ENCODE assay signal across 20 cellular contexts in genomic region chr19:29516358-29516725, GRCh38. TPM values are rescaled to one million over a fixed set of nuclear protein-coding genes. Genes with fewer than 3 reads are reported as not detected.
DNase-seq lines count a peak whose midpoint lies in the region; ATAC-seq, FAIRE-seq and TF ChIP-seq lines count a peak whose summit lies in the region.
"Had no signal": no experiment of that assay in that cellular context is flagged by ENCODE, and none has a peak within 500 bp of the region (broad histone marks: within the 10 kb centered on the region; RNA-seq: fewer than 3 reads in every experiment).

No MANE protein-coding gene starts in this region.

- no peak overlapping the region for H3K27ac ChIP-seq in left ventricle myocardium inferior (replicated peaks)
- H3K27ac ChIP-seq in kidney (ENCODE audit: low read depth in 2 of 2, low read length in 2 of 2): no peak overlapping the region
- H3K27ac ChIP-seq in spleen: no peak overlapping the region
- no peak overlapping the region for H3K27ac ChIP-seq in caudate nucleus (ENCODE audit: low read depth, low read length)
- H3K27ac ChIP-seq: 22Rv1, A549 had no signal

- no peak for TF ChIP-seq CTCF in left ventricle myocardium inferior (IDR thresholded peaks at IDR 0.05; ENCODE audit: borderline replicate concordance)
- no peak for TF ChIP-seq CTCF in kidney (IDR thresholded peaks at IDR 0.05; ENCODE audit: borderline replicate concordance, extremely low read depth, insufficient read depth)
- no peak for TF ChIP-seq CTCF in spleen (IDR thresholded peaks at IDR 0.05 in 8 of 11, conservative IDR thresholded peaks at IDR 0.05 in 3 of 11)

- 81 to 94% (median 86%) methylated on average over 9 of the region's 9 CpGs for WGBS in spleen, 5 donors

- peak; percentile 2 for DNase-seq in activated T-cell treated with anti-CD3 and anti-CD28 coated beads, Interleukin-2, amount 50 U/mL, for 4 hours
- no peak for DNase-seq in activated T-cell treated with anti-CD3 and anti-CD28 coated beads, Interleukin-2, amount 50 U/mL, for 24 hours
- DNase-seq in left ventricle myocardium inferior (peak; percentile 3), cardiac septum (ENCODE audit: low spot score) (no peak), kidney (peak; percentile 52), spleen (peak; percentile 41), GM19239 (ENCODE audit: insufficient read length, low spot score) (no peak), caudate nucleus (lab: John Stamatoyannopoulos, UW) (no peak)
- DNase-seq: AML-193; CD4-positive, alpha-beta memory T cell; DMS153; DMS79; GDM1; H9 had no signal

- H3K4me3 ChIP-seq in left ventricle myocardium inferior (no peak overlapping the region), kidney (ENCODE audit: low read length in 2 of 2) (no peak overlapping the region), spleen (no peak overlapping the region)
- H3K4me3 ChIP-seq: A549 had no signal

- H3K4me1 ChIP-seq in left ventricle myocardium inferior (no peaks in the 10 kb centered on the region), kidney (ENCODE audit: control insufficient read depth in 1 of 2, insufficient read depth in 1 of 2, low read depth in 1 of 2, low read length in 2 of 2) (no peaks in the 10 kb centered on the region), spleen (no peaks in the 10 kb centered on the region)
- H3K4me1 ChIP-seq: A549 had no signal

- intact Hi-C loops in left ventricle myocardium inferior (cut with micrococcal nuclease) (no loop called here), cardiac septum (cut with DNase I) (no loop called here), kidney (cut with DNase I) (no loop called here), spleen (cut with DNase I; ENCODE audit: low total_unique reads) (no loop called here)

- no peak for TF ChIP-seq POLR2A in spleen (IDR thresholded peaks at IDR 0.05)

- H3K4me1 Mint-ChIP-seq in activated T-cell treated with anti-CD3 and anti-CD28 coated beads, Interleukin-2, amount 50 U/mL, for 4 hours (ENCODE audit: low read depth): no peaks in the 10 kb centered on the region
- H3K4me1 Mint-ChIP-seq in activated T-cell treated with anti-CD3 and anti-CD28 coated beads, Interleukin-2, amount 50 U/mL, for 24 hours (ENCODE audit: low read depth): no peaks in the 10 kb centered on the region
- H3K4me1 Mint-ChIP-seq: CD14-positive monocyte; CD4-positive, alpha-beta memory T cell had no signal

- no peaks in the 10 kb centered on the region for H3K36me3 Mint-ChIP-seq in activated T-cell treated with anti-CD3 and anti-CD28 coated beads, Interleukin-2, amount 50 U/mL, for 4 hours (ENCODE audit: insufficient read depth)
- no peaks in the 10 kb centered on the region for H3K36me3 Mint-ChIP-seq in activated T-cell treated with anti-CD3 and anti-CD28 coated beads, Interleukin-2, amount 50 U/mL, for 24 hours (ENCODE audit: low read depth)
- H3K36me3 Mint-ChIP-seq: CD14-positive monocyte; CD4-positive, alpha-beta memory T cell had no signal

- FAIRE-seq in kidney (lab: Jason Lieb, UNC): no peak
- no peak for FAIRE-seq in GM19239 (lab: Jason Lieb, UNC)
- FAIRE-seq: A549, H1 had no signal

- no peaks in the 10 kb centered on the region for H3K9me3 Mint-ChIP-seq in activated T-cell treated with anti-CD3 and anti-CD28 coated beads, Interleukin-2, amount 50 U/mL, for 4 hours
- no peaks in the 10 kb centered on the region for H3K9me3 Mint-ChIP-seq in activated T-cell treated with anti-CD3 and anti-CD28 coated beads, Interleukin-2, amount 50 U/mL, for 24 hours
- H3K9me3 Mint-ChIP-seq: CD14-positive monocyte, H9 had no signal

- H3K27me3 Mint-ChIP-seq in activated T-cell treated with anti-CD3 and anti-CD28 coated beads, Interleukin-2, amount 50 U/mL, for 4 hours (ENCODE audit: low read depth): peaks cover 21% of the 10 kb centered on the region
- H3K27me3 Mint-ChIP-seq in activated T-cell treated with anti-CD3 and anti-CD28 coated beads, Interleukin-2, amount 50 U/mL, for 24 hours: peaks cover 29% of the 10 kb centered on the region

- no peaks in the 10 kb centered on the region for H3K9me3 ChIP-seq in left ventricle myocardium inferior (replicated peaks)
- H3K9me3 ChIP-seq in kidney (ENCODE audit: control insufficient read depth in 1 of 2, low read length in 2 of 2): no peaks in the 10 kb centered on the region
- no peaks in the 10 kb centered on the region for H3K9me3 ChIP-seq in spleen
- H3K9me3 ChIP-seq: A549 had no signal

- H3K9ac ChIP-seq in kidney (ENCODE audit: low read length in 2 of 2): no peak overlapping the region

- peaks cover 50% of the 10 kb centered on the region for H3K27me3 ChIP-seq in left ventricle myocardium inferior (ENCODE audit: low read depth)
- H3K27me3 ChIP-seq in spleen (replicated peaks in 1 of 7): peaks cover 0 to 41% (median 4%) of the 10 kb centered on the region in 7 donors

- ATAC-seq in activated T-cell treated with anti-CD3 and anti-CD28 coated beads, Interleukin-2, amount 50 U/mL, for 4 hours: no peak

- H3K27ac Mint-ChIP-seq in activated T-cell treated with anti-CD3 and anti-CD28 coated beads, Interleukin-2, amount 50 U/mL, for 24 hours: no peak overlapping the region
- H3K27ac Mint-ChIP-seq: CD14-positive monocyte; CD4-positive, alpha-beta memory T cell; H9 had no signal

- H3K36me3 ChIP-seq in left ventricle myocardium inferior: no peaks in the 10 kb centered on the region
- no peaks in the 10 kb centered on the region for H3K36me3 ChIP-seq in kidney (ENCODE audit: control insufficient read depth in 1 of 2, insufficient read depth in 2 of 2, low read length in 2 of 2)
- H3K36me3 ChIP-seq in spleen: no peaks in the 10 kb centered on the region

- no peak overlapping the region for H3K4me3 Mint-ChIP-seq in activated T-cell treated with anti-CD3 and anti-CD28 coated beads, Interleukin-2, amount 50 U/mL, for 4 hours
- H3K4me3 Mint-ChIP-seq in activated T-cell treated with anti-CD3 and anti-CD28 coated beads, Interleukin-2, amount 50 U/mL, for 24 hours: no peak overlapping the region
- H3K4me3 Mint-ChIP-seq: CD14-positive monocyte; CD4-positive, alpha-beta memory T cell; H9 had no signal

RNA-seq across cellular contexts. Expression of gene VSTM2B, which starts 9.5 kb away (rescaled TPM):
- not detected for total RNA-seq in activated T-cell treated with anti-CD3 and anti-CD28 coated beads, Interleukin-2, amount 50 U/mL, for 4 hours
- not detected for total RNA-seq in left ventricle myocardium inferior
- total RNA-seq in cardiac septum: not detected
- not detected for total RNA-seq in kidney
- polyA plus RNA-seq in kidney (ENCODE audit: insufficient read depth, low read depth, low replicate concordance): not detected
- not detected for total RNA-seq in spleen
- polyA plus RNA-seq in spleen: not detected
- total RNA-seq: CD4-positive, alpha-beta memory T cell; Daoy had no signal
- polyA plus RNA-seq: A549; BJ; CD14-positive monocyte; CD4-positive, alpha-beta memory T cell had no signal

Comparison
In these comparisons a context has a peak if more than half of its experiments do, and no peak if none do; other contexts are left out.
1. DNase-seq: peak in activated T-cell treated with anti-CD3 and anti-CD28 coated beads, Interleukin-2, amount 50 U/mL, for 4 hours (single experiment), left ventricle myocardium inferior (single experiment), kidney (single experiment) and spleen (single experiment); none in activated T-cell treated with anti-CD3 and anti-CD28 coated beads, Interleukin-2, amount 50 U/mL, for 24 hours (single experiment), cardiac septum (single experiment), GM19239 (single experiment) and caudate nucleus (0 of 61).